ENCODE assay signal across 1 cellular context in the genomic region with DNA sequence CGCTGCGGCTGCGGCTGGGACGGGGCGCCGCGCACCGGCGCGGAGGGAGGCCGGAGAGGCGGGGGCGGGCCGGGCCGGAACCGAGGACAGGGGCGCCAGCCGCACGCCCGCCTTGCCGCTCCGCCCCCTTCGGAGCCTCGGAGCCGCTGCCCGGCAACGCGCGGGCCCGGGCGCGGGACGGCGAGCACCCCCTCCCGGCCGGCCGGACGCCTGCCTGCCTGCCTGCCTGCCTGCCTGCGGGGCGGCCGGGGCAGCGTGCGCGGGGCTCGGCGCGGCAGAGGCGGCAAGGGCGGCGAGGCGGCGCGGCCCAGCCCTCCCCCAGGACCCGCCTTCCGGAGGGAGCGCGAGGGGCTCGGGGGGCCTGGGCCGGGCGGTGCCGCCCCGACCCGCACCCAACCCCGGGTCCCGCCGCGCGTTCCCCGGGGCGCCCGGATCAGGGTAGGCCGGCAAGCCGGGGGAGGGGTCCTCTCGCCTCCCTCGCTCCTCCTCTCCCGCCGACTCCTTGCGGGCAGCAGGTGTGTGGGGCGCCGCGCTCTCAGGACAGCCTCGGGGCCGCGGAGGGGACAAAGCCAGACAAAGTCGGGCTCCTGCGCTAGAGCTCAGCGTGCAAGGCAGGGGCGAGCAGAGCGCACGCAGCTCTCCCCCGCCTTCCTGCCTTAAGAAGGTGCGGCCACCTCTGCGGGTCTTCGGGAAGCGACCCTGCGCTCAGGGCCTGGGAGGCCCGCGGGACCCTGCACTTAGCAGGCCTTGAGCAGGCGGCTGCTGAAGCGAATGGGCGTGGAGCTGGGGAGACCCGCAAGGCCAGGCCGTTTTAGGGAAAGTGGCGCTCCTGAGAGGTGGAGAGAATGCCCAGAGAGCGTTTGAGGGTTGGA.
TF ChIP-seq lines count a peak whose summit lies in the region.

A gene (minus strand): TSS at position 58 of the 872 bp plus-strand sequence. CDS start 120 bp downstream, outside the sequence.

TF ChIP-seq in WTC11, 78 proteins besides CTCF, POLR2A, EP300 and RAD21 (continued from another document):
- TF ChIP-seq, protein P1, sequence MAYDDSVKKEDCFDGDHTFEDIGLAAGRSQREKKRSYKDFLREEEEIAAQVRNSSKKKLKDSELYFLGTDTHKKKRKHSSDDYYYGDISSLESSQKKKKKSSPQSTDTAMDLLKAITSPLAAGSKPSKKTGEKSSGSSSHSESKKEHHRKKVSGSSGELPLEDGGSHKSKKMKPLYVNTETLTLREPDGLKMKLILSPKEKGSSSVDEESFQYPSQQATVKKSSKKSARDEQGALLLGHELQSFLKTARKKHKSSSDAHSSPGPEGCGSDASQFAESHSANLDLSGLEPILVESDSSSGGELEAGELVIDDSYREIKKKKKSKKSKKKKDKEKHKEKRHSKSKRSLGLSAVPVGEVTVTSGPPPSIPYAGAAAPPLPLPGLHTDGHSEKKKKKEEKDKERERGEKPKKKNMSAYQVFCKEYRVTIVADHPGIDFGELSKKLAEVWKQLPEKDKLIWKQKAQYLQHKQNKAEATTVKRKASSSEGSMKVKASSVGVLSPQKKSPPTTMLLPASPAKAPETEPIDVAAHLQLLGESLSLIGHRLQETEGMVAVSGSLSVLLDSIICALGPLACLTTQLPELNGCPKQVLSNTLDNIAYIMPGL (CRISPR knock-in tag; IDR thresholded peaks at IDR 0.05): peak; percentile 87
- TF ChIP-seq ZNF423 (CRISPR knock-in tag; IDR thresholded peaks at IDR 0.05): peak; percentile 58; the same call in 1 of the 2 replicates
- TF ChIP-seq, protein P2, sequence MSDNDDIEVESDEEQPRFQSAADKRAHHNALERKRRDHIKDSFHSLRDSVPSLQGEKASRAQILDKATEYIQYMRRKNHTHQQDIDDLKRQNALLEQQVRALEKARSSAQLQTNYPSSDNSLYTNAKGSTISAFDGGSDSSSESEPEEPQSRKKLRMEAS (CRISPR knock-in tag; IDR thresholded peaks at IDR 0.05): peak; percentile 52; the same call in 1 of the 2 replicates
- 0 out of 2 replicates have a peak, but pooled peaks have one; percentile 29 for TF ChIP-seq RELA (CRISPR knock-in tag; IDR thresholded peaks at IDR 0.05; ENCODE audit: borderline replicate concordance)
- TF ChIP-seq ZNF138 (CRISPR knock-in tag; conservative IDR thresholded peaks at IDR 0.05): no peak
- no peak for TF ChIP-seq ZNF396 (CRISPR knock-in tag; IDR thresholded peaks at IDR 0.05; ENCODE audit: borderline replicate concordance)
- TF ChIP-seq EMX1 (CRISPR knock-in tag; IDR thresholded peaks at IDR 0.05): no peak
- TF ChIP-seq, protein P3, sequence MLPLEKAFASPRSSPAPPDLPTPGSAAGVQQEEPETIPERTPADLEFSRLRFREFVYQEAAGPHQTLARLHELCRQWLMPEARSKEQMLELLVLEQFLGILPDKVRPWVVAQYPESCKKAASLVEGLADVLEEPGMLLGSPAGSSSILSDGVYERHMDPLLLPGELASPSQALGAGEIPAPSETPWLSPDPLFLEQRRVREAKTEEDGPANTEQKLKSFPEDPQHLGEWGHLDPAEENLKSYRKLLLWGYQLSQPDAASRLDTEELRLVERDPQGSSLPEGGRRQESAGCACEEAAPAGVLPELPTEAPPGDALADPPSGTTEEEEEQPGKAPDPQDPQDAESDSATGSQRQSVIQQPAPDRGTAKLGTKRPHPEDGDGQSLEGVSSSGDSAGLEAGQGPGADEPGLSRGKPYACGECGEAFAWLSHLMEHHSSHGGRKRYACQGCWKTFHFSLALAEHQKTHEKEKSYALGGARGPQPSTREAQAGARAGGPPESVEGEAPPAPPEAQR (CRISPR knock-in tag; IDR thresholded peaks at IDR 0.05): no peak
- TF ChIP-seq, protein P4, sequence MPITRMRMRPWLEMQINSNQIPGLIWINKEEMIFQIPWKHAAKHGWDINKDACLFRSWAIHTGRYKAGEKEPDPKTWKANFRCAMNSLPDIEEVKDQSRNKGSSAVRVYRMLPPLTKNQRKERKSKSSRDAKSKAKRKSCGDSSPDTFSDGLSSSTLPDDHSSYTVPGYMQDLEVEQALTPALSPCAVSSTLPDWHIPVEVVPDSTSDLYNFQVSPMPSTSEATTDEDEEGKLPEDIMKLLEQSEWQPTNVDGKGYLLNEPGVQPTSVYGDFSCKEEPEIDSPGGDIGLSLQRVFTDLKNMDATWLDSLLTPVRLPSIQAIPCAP (CRISPR knock-in tag; IDR thresholded peaks at IDR 0.05): peak; percentile 50; the same call in 1 of the 2 replicates
- TF ChIP-seq, protein P5, sequence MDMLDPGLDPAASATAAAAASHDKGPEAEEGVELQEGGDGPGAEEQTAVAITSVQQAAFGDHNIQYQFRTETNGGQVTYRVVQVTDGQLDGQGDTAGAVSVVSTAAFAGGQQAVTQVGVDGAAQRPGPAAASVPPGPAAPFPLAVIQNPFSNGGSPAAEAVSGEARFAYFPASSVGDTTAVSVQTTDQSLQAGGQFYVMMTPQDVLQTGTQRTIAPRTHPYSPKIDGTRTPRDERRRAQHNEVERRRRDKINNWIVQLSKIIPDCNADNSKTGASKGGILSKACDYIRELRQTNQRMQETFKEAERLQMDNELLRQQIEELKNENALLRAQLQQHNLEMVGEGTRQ (CRISPR knock-in tag; IDR thresholded peaks at IDR 0.05): 0 out of 2 replicates have a peak, but pooled peaks have one; percentile 9
- peak; percentile 67; the same call in 1 of the 2 replicates for TF ChIP-seq ETV6 (CRISPR knock-in tag; IDR thresholded peaks at IDR 0.05)
- no peak for TF ChIP-seq NR2C2 (CRISPR knock-in tag; IDR thresholded peaks at IDR 0.05)
- TF ChIP-seq SP1 (CRISPR knock-in tag; conservative IDR thresholded peaks at IDR 0.05): peak; percentile 37; the same call in 1 of the 2 replicates
- TF ChIP-seq NFYB (CRISPR knock-in tag; conservative IDR thresholded peaks at IDR 0.05; ENCODE audit: low read depth): no peak
- no peak for TF ChIP-seq CREB1 (CRISPR knock-in tag; IDR thresholded peaks at IDR 0.05)
- no peak for TF ChIP-seq ZNF416 (CRISPR knock-in tag; IDR thresholded peaks at IDR 0.05)
- no peak for TF ChIP-seq NR3C1 (CRISPR knock-in tag; conservative IDR thresholded peaks at IDR 0.05; ENCODE audit: low read depth)
- 0 out of 2 replicates have a peak, but pooled peaks have one; percentile 51 for TF ChIP-seq TEAD1 (CRISPR knock-in tag; IDR thresholded peaks at IDR 0.05)
- TF ChIP-seq, protein P6, sequence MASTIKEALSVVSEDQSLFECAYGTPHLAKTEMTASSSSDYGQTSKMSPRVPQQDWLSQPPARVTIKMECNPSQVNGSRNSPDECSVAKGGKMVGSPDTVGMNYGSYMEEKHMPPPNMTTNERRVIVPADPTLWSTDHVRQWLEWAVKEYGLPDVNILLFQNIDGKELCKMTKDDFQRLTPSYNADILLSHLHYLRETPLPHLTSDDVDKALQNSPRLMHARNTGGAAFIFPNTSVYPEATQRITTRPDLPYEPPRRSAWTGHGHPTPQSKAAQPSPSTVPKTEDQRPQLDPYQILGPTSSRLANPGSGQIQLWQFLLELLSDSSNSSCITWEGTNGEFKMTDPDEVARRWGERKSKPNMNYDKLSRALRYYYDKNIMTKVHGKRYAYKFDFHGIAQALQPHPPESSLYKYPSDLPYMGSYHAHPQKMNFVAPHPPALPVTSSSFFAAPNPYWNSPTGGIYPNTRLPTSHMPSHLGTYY (CRISPR knock-in tag; IDR thresholded peaks at IDR 0.05): no peak
- TF ChIP-seq ZNF317 (CRISPR knock-in tag; IDR thresholded peaks at IDR 0.05; ENCODE audit: borderline replicate concordance, low read depth): no peak
- TF ChIP-seq, protein P7, sequence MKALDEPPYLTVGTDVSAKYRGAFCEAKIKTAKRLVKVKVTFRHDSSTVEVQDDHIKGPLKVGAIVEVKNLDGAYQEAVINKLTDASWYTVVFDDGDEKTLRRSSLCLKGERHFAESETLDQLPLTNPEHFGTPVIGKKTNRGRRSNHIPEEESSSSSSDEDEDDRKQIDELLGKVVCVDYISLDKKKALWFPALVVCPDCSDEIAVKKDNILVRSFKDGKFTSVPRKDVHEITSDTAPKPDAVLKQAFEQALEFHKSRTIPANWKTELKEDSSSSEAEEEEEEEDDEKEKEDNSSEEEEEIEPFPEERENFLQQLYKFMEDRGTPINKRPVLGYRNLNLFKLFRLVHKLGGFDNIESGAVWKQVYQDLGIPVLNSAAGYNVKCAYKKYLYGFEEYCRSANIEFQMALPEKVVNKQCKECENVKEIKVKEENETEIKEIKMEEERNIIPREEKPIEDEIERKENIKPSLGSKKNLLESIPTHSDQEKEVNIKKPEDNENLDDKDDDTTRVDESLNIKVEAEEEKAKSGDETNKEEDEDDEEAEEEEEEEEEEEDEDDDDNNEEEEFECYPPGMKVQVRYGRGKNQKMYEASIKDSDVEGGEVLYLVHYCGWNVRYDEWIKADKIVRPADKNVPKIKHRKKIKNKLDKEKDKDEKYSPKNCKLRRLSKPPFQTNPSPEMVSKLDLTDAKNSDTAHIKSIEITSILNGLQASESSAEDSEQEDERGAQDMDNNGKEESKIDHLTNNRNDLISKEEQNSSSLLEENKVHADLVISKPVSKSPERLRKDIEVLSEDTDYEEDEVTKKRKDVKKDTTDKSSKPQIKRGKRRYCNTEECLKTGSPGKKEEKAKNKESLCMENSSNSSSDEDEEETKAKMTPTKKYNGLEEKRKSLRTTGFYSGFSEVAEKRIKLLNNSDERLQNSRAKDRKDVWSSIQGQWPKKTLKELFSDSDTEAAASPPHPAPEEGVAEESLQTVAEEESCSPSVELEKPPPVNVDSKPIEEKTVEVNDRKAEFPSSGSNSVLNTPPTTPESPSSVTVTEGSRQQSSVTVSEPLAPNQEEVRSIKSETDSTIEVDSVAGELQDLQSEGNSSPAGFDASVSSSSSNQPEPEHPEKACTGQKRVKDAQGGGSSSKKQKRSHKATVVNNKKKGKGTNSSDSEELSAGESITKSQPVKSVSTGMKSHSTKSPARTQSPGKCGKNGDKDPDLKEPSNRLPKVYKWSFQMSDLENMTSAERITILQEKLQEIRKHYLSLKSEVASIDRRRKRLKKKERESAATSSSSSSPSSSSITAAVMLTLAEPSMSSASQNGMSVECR (CRISPR knock-in tag; IDR thresholded peaks at IDR 0.05; ENCODE audit: borderline replicate concordance): no peak
- TF ChIP-seq SOX15 (CRISPR knock-in tag; IDR thresholded peaks at IDR 0.05): no peak
- TF ChIP-seq NFATC4 (CRISPR knock-in tag; IDR thresholded peaks at IDR 0.05): no peak
- TF ChIP-seq, protein P8, sequence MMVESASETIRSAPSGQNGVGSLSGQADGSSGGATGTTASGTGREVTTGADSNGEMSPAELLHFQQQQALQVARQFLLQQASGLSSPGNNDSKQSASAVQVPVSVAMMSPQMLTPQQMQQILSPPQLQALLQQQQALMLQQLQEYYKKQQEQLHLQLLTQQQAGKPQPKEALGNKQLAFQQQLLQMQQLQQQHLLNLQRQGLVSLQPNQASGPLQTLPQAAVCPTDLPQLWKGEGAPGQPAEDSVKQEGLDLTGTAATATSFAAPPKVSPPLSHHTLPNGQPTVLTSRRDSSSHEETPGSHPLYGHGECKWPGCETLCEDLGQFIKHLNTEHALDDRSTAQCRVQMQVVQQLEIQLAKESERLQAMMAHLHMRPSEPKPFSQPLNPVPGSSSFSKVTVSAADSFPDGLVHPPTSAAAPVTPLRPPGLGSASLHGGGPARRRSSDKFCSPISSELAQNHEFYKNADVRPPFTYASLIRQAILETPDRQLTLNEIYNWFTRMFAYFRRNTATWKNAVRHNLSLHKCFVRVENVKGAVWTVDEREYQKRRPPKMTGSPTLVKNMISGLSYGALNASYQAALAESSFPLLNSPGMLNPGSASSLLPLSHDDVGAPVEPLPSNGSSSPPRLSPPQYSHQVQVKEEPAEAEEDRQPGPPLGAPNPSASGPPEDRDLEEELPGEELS (CRISPR knock-in tag; IDR thresholded peaks at IDR 0.05): peak; percentile 71; the same call in 1 of the 2 replicates
- TF ChIP-seq HMGA2 (CRISPR knock-in tag; IDR thresholded peaks at IDR 0.05): no peak
- TF ChIP-seq TCF7 (CRISPR knock-in tag; IDR thresholded peaks at IDR 0.05; ENCODE audit: low read depth): no peak
- TF ChIP-seq CREM (CRISPR knock-in tag; IDR thresholded peaks at IDR 0.05): no peak
- TF ChIP-seq FOXK1 (CRISPR knock-in tag; IDR thresholded peaks at IDR 0.05): peak; percentile 18; the same call in 1 of the 2 replicates
- TF ChIP-seq, protein P9, sequence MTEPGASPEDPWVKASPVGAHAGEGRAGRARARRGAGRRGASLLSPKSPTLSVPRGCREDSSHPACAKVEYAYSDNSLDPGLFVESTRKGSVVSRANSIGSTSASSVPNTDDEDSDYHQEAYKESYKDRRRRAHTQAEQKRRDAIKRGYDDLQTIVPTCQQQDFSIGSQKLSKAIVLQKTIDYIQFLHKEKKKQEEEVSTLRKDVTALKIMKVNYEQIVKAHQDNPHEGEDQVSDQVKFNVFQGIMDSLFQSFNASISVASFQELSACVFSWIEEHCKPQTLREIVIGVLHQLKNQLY (CRISPR knock-in tag; IDR thresholded peaks at IDR 0.05): no peak
